Comparison of ENCODE assay signal across 10 cellular contexts in the genomic region with DNA sequence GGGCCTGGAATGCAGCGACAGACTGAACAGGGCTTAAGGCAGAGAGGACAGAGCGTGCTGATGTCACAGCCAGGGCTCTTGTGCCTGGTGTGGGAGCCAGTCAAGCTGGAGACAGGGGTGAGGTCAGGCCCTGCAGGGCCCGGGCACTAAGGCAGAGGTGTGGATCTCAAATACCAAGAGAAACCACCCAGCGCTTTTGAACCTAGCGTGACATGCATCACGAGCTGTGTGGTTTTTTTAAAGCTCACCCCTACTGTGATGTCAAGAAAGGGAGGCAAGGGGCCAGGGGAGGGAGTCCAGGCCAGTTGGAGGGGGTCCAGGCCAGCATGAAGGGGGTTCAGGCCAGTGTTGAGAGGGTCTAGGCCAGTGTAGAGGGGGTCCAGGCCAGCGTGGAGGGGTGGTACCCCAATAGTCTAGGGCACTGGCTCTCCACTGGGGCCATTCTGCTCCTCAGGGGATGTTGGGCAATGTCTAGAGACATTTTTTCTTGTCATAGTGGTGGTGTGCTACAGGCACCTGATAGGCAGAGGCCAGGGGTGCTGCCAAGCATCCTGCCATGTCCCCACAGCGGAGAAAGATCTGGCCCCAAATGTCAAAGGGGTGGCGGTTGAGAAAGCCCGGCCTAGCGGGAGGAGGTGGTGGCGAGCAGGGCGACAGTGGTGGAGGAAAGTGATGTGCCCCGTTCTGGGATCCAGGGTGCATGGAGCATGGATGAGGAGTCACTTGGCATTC. TPM values are rescaled to one million over a fixed set of nuclear protein-coding genes. Genes with fewer than 3 reads are reported as not detected.
DNase-seq lines count a peak whose midpoint lies in the region; ATAC-seq and TF ChIP-seq lines count a peak whose summit lies in the region.
"Had no signal": no experiment of that assay in that cellular context is flagged by ENCODE, and none has a peak within 500 bp of the region (broad histone marks: within the 10 kb centered on the region; RNA-seq: fewer than 3 reads in every experiment).

No MANE protein-coding gene starts in this region.

- ATAC-seq in activated B cell treated with CpG ODN at 0.5 μM for 24 hours (ENCODE audit: low read depth) (peak; percentile 20), left ventricle myocardium superior (peak; percentile 71), GM21447 (IDR thresholded peaks at IDR 0.05; ENCODE audit: unreplicated experiment) (no peak)

- H3K27ac Mint-ChIP-seq in activated B cell treated with CpG ODN at 0.5 μM for 24 hours = peak overlapping the region; percentile 84

- no peaks in the 10 kb centered on the region for H3K36me3 Mint-ChIP-seq in activated B cell treated with CpG ODN at 0.5 μM for 24 hours (ENCODE audit: low read depth)

- no peaks in the 10 kb centered on the region for H3K36me3 ChIP-seq in transverse colon

- CTCF ChIA-PET in activated B cell treated with CpG ODN at 0.5 μM for 24 hours (lab: Charles Lee) = interaction anchor here (1.3 to 4.4 kb wide), 6 partner anchors 14 to 62 kb away, joined by 3 to 36 read pairs (median 7); no protein-coding TSS in a partner anchor

- peak overlapping the region in 3 of 4 donors; percentile 30 to 53 (median 39) for H3K27ac ChIP-seq in transverse colon
- H3K27ac ChIP-seq: coronary artery, testis had no signal

- H3K4me1 Mint-ChIP-seq in activated B cell treated with CpG ODN at 0.5 μM for 24 hours = peaks cover 76% of the 10 kb centered on the region

- peak; percentile 34 for DNase-seq in stimulated activated CD4-positive, alpha-beta T cell treated with anti-CD3 and anti-CD28 coated beads, Interleukin-1b, Interleukin-23, amount 100 ng/mL, for 48 hours
- DNase-seq in stimulated activated CD4-positive, alpha-beta T cell treated with anti-CD3 and anti-CD28 coated beads, Interleukin-2, amount 100 ng/mL, for 24 hours = no peak
- DNase-seq in activated B cell treated with CpG ODN at 0.5 μM for 24 hours = no peak
- DNase-seq in left ventricle myocardium superior = peak; percentile 39
- no peak for DNase-seq in transverse colon
- no peak for DNase-seq in ureter (ENCODE audit: low spot score)
- DNase-seq in activated CD4-positive, CD25-positive, alpha-beta regulatory T cell treated with anti-CD3 and anti-CD28 coated beads, Interleukin-2, amount 50 U/mL, for 72 hours = no peak

- H3K27me3 Mint-ChIP-seq in activated B cell treated with CpG ODN at 0.5 μM for 24 hours = no peaks in the 10 kb centered on the region

- H3K27me3 ChIP-seq in transverse colon = no peaks in the 10 kb centered on the region
- H3K27me3 ChIP-seq: testis had no signal

- WGBS in transverse colon (ENCODE audit: low coverage in 1 of 2), 2 donors = 83 to 87% methylated on average over 2 to 14 of the region's 14 CpGs

- peak overlapping the region; percentile 59 for H3K4me3 Mint-ChIP-seq in activated B cell treated with CpG ODN at 0.5 μM for 24 hours

- in situ Hi-C loops in transverse colon (cut with MboI; ENCODE audit: low pct_ligation_motif_present in 1 of 4, low pct_unique_long_range_greater_than_20kb in 1 of 4, low sequenced_read_pairs in 3 of 4) = no loop called here

- H3K4me1 ChIP-seq in transverse colon = peaks cover 20 to 39% (median 25%) of the 10 kb centered on the region in 4 donors

- POLR2A ChIA-PET in activated B cell treated with CpG ODN at 0.5 μM for 24 hours (lab: Charles Lee) = interaction anchor here (0.6 to 8.4 kb wide), 13 partner anchors 9 to 248 kb away, joined by 3 to 112 read pairs (median 7); partner anchors contain the start of gene RBM38

- TF ChIP-seq CTCF in activated B cell treated with CpG ODN at 0.5 μM for 24 hours (IDR thresholded peaks at IDR 0.05) (no peak), transverse colon (IDR thresholded peaks at IDR 0.05) (no peak)

- no peaks in the 10 kb centered on the region for H3K9me3 Mint-ChIP-seq in activated B cell treated with CpG ODN at 0.5 μM for 24 hours

- intact Hi-C loops in activated B cell treated with CpG ODN at 0.5 μM for 24 hours (cut with micrococcal nuclease) = loop anchor here (1.0 to 2.0 kb wide), 7 partner anchors 15 to 185 kb away; no protein-coding TSS in a partner anchor
- intact Hi-C loops in left ventricle myocardium superior (cut with micrococcal nuclease) = loop anchor here (10.0 kb wide), 1 partner anchor 49 kb away; no protein-coding TSS in a partner anchor
- intact Hi-C loops in transverse colon (cut with DNase I; ENCODE audit: low total_unique reads) = no loop called here

- no peak for TF ChIP-seq POLR2A in transverse colon (IDR thresholded peaks at IDR 0.05)

- no peak for TF ChIP-seq EP300 in transverse colon (IDR thresholded peaks at IDR 0.05; ENCODE audit: low read depth)

- no peak overlapping the region for H3K4me3 ChIP-seq in transverse colon
- H3K4me3 ChIP-seq: coronary artery, testis had no signal

- no peaks in the 10 kb centered on the region for H3K9me3 ChIP-seq in transverse colon
- H3K9me3 ChIP-seq: testis had no signal

RNA-seq across cellular contexts. Expression of gene RBM38, which starts 42.6 kb away (rescaled TPM):
- total RNA-seq in activated B cell treated with CpG ODN at 0.5 μM for 24 hours (69.6 and 70.7 TPM in 2 replicates), left ventricle myocardium superior (89.3 TPM), transverse colon (10 to 100 TPM; 26.5 to 37.4 (median 30.4) TPM), ureter (18.2 TPM)

Comparison
In these comparisons a context has a peak if more than half of its experiments do, and no peak if none do; other contexts are left out.
1. DNase-seq: peak in stimulated activated CD4-positive, alpha-beta T cell treated with anti-CD3 and anti-CD28 coated beads, Interleukin-1b, Interleukin-23, amount 100 ng/mL, for 48 hours (single experiment) and left ventricle myocardium superior (single experiment); none in stimulated activated CD4-positive, alpha-beta T cell treated with anti-CD3 and anti-CD28 coated beads, Interleukin-2, amount 100 ng/mL, for 24 hours (0 of 2), activated B cell treated with CpG ODN at 0.5 μM for 24 hours (single experiment), transverse colon (single experiment), ureter (single experiment) and activated CD4-positive, CD25-positive, alpha-beta regulatory T cell treated with anti-CD3 and anti-CD28 coated beads, Interleukin-2, amount 50 U/mL, for 72 hours (single experiment).